19 cellular contexts compared by ENCODE assay signal in genomic region chr4:1863297-1864033, GRCh38. TPM values are rescaled to one million over a fixed set of nuclear protein-coding genes. Genes with fewer than 3 reads are reported as not detected.
DNase-seq lines count a peak whose midpoint lies in the region; ATAC-seq, FAIRE-seq and TF ChIP-seq lines count a peak whose summit lies in the region.
"Had no signal": no experiment of that assay in that cellular context is flagged by ENCODE, and none has a peak within 500 bp of the region (broad histone marks: within the 10 kb centered on the region; RNA-seq: fewer than 3 reads in every experiment).

No MANE protein-coding gene starts in this region.

- peak overlapping the region; percentile 39 for H2AFZ ChIP-seq in HepG2 (ENCODE audit: low read length)

- TF ChIP-seq RAD21 in HepG2 (CRISPR knock-in tag; IDR thresholded peaks at IDR 0.05), result no peak

- peak overlapping the region; percentile 73 for H3K4me3 Mint-ChIP-seq in activated naive CD8-positive, alpha-beta T cell
- peak overlapping the region; percentile 74 to 91 (median 82) for H3K4me3 Mint-ChIP-seq in naive thymus-derived CD8-positive, alpha-beta T cell

- peak overlapping the region; percentile 74 for H3K27ac Mint-ChIP-seq in activated naive CD8-positive, alpha-beta T cell
- H3K27ac Mint-ChIP-seq in naive thymus-derived CD8-positive, alpha-beta T cell, result peak overlapping the region; percentile 87 to 97 (median 92)

- peak overlapping the region; percentile 55 to 75 (median 64) for H3K4me3 ChIP-seq in HepG2 (replicated peaks in 1 of 3; ENCODE audit: insufficient read depth in 1 of 3, low read depth in 2 of 3, low read length in 3 of 3)
- H3K4me3 ChIP-seq in right lobe of liver, result no peak overlapping the region

- H3K79me2 ChIP-seq in HepG2 (ENCODE audit: insufficient read depth, low read length), result no peaks in the 10 kb centered on the region

- H3K9me3 Mint-ChIP-seq in activated naive CD8-positive, alpha-beta T cell (ENCODE audit: low read depth), result no peaks in the 10 kb centered on the region
- no peaks in the 10 kb centered on the region for H3K9me3 Mint-ChIP-seq in naive thymus-derived CD8-positive, alpha-beta T cell
- H3K9me3 Mint-ChIP-seq: brain had no signal

- peak overlapping the region; percentile 67 for H3K9ac ChIP-seq in HepG2 (ENCODE audit: insufficient read depth, low read depth, low read length)

- in situ Hi-C loops in HepG2 (cut with HindIII; ENCODE audit: extremely low pct_ligation_motif_present, low pct_unique_long_range_greater_than_20kb), result loop anchor here (5.0 kb wide), 1 partner anchor 39 kb away; no protein-coding TSS in a partner anchor

- peak; percentile 49 for DNase-seq in HepG2 (ENCODE audit: low spot score)
- no peak for DNase-seq in right lobe of liver
- DNase-seq in naive thymus-derived CD8-positive, alpha-beta T cell, result no peak
- DNase-seq in C1 segment of cervical spinal cord (lab: John Stamatoyannopoulos, UW), result no peak
- no peak for DNase-seq in central memory CD4-positive, alpha-beta T cell
- DNase-seq in frontal cortex (ENCODE audit: low spot score in 2 of 2), result no peak
- DNase-seq: activated CD8-positive, alpha-beta memory T cell treated with anti-CD3 and anti-CD28 coated beads for 24 hours; activated gamma-delta T cell treated with Interleukin-2 at 50 U/mL for 16 hours; COR-L47; foreskin fibroblast; HCEC 1CT; NCI-H1048; NCI-H2081; occipital lobe had no signal

- TF ChIP-seq EP300 in HepG2 (IDR thresholded peaks at IDR 0.05; ENCODE audit: low read depth in 2 of 2, low read length in 2 of 2), result no peak
- no peak for TF ChIP-seq EP300 in HepG2 (CRISPR knock-in tag; IDR thresholded peaks at IDR 0.05; ENCODE audit: borderline replicate concordance)

- no peaks in the 10 kb centered on the region for H3K27me3 Mint-ChIP-seq in activated naive CD8-positive, alpha-beta T cell
- H3K27me3 Mint-ChIP-seq in naive thymus-derived CD8-positive, alpha-beta T cell, result no peaks in the 10 kb centered on the region
- H3K27me3 Mint-ChIP-seq: brain had no signal

- peak overlapping the region; percentile 86 for H3K27ac ChIP-seq in HepG2 (ENCODE audit: extremely low read length, insufficient read depth, low read length)
- H3K27ac ChIP-seq in right lobe of liver, result no peak overlapping the region
- H3K27ac ChIP-seq: HL-60, VCaP had no signal

- TSS peak; percentile 55 for BruUV-seq in HepG2 (replicated peaks; lab: Mats Ljungman, UMichigan)

- POLR2A ChIA-PET in HepG2 (lab: Yijun Ruan, JAX), result interaction anchor here (0.6 to 2.7 kb wide), 14 partner anchors 8 to 151 kb away, joined by 3 to 8 read pairs (median 4); partner anchors contain the start of gene SLBP
- POLR2A ChIA-PET in naive thymus-derived CD8-positive, alpha-beta T cell (lab: Charles Lee), result interaction anchor here (0.7 to 1.3 kb wide), 2 partner anchors 14 to 533 kb away, joined by 3 read pairs; no protein-coding TSS in a partner anchor

- H3K4me1 Mint-ChIP-seq in activated naive CD8-positive, alpha-beta T cell (ENCODE audit: low read depth), result peaks cover 21% of the 10 kb centered on the region
- H3K4me1 Mint-ChIP-seq in naive thymus-derived CD8-positive, alpha-beta T cell, result peaks cover 17 to 32% (median 28%) of the 10 kb centered on the region in 4 donors

- H3K9me3 ChIP-seq in HepG2 (ENCODE audit: low read length), result no peaks in the 10 kb centered on the region
- no peaks in the 10 kb centered on the region for H3K9me3 ChIP-seq in right lobe of liver

- intact Hi-C loops in HepG2 (cut with micrococcal nuclease; ENCODE audit: unreplicated experiment), result no loop called here
- intact Hi-C loops in right lobe of liver (cut with DNase I), result no loop called here

- peak overlapping the region; percentile 93 for H3K4me2 ChIP-seq in HepG2 (ENCODE audit: low read depth, low read length)

- CTCF ChIA-PET in HepG2 (lab: Yijun Ruan, JAX; ENCODE audit: low intra/inter-chr PET ratio, low total read pairs), result no interaction called here

- H3K4me1 ChIP-seq in HepG2 (ENCODE audit: insufficient read depth, low read length) (peaks cover 84% of the 10 kb centered on the region), right lobe of liver (peaks cover 0 to 4% (median 0%) of the 10 kb centered on the region in 4 donors)

- WGBS in HepG2 (ENCODE audit: low lambda C conversion rate), result 0% methylated on average over 3 of the region's 11 CpGs
- WGBS in right lobe of liver (ENCODE audit: insufficient coverage, low coverage, low lambda C conversion rate, missing lambda C conversion rate), result 53% methylated on average over 5 of the region's 11 CpGs

- H3K36me3 Mint-ChIP-seq in activated naive CD8-positive, alpha-beta T cell, result no peaks in the 10 kb centered on the region
- H3K36me3 Mint-ChIP-seq in naive thymus-derived CD8-positive, alpha-beta T cell, result no peaks in the 10 kb centered on the region
- H3K36me3 Mint-ChIP-seq: brain had no signal

- H4K20me1 ChIP-seq in HepG2 (ENCODE audit: insufficient read depth, low read length), result no peaks in the 10 kb centered on the region

- ATAC-seq in HepG2 (peak; percentile 54), right lobe of liver (no peak), GM21786 (IDR thresholded peaks at IDR 0.05; ENCODE audit: unreplicated experiment) (no peak)
- ATAC-seq in naive thymus-derived CD8-positive, alpha-beta T cell, result peak; percentile 12 to 29

- no peaks in the 10 kb centered on the region for H3K27me3 ChIP-seq in HepG2 (ENCODE audit: control insufficient read depth in 1 of 2, insufficient read depth in 2 of 2, low read length in 2 of 2)
- H3K27me3 ChIP-seq in right lobe of liver, result no peaks in the 10 kb centered on the region

- peak; percentile 90 for FAIRE-seq in HepG2 (lab: Jason Lieb, UNC)
- FAIRE-seq in frontal cortex (lab: Jason Lieb, UNC), result no peak

- TF ChIP-seq CTCF in HepG2 (CRISPR knock-in tag; IDR thresholded peaks at IDR 0.05), result no peak
- no peak for TF ChIP-seq CTCF in right lobe of liver (IDR thresholded peaks at IDR 0.05)

- no peak; a peak in 1 of 4 replicates for TF ChIP-seq POLR2A in HepG2 (IDR thresholded peaks at IDR 0.05; ENCODE audit: insufficient read depth in 1 of 2, low read depth in 2 of 2, low read length in 2 of 2)
- no peak for TF ChIP-seq POLR2A in right lobe of liver (IDR thresholded peaks at IDR 0.05)

- H3K36me3 ChIP-seq in HepG2 (replicated peaks in 1 of 2; ENCODE audit: control insufficient read depth in 1 of 2, insufficient read depth in 2 of 2, low read length in 2 of 2) (no peaks in the 10 kb centered on the region), right lobe of liver (no peaks in the 10 kb centered on the region)

RNA-seq across cellular contexts. Expression of gene LETM1, which starts 7.5 kb away (rescaled TPM):
- total RNA-seq in HepG2 (2016; rRNA removed; fragmentation: Illumina TruSeq; extraction: Trizol) (29.4 and 41.6 TPM in 2 replicates), right lobe of liver (10 to 100 TPM; 18.1 to 31.0 (median 25.6) TPM), frontal cortex (115 TPM)
- 5.3 and 7.1 TPM in 2 replicates for total RNA-seq in HepG2 (2016; cell fraction: cytosol; rRNA removed; fragmentation: Illumina TruSeq; extraction: Trizol; ENCODE audit: low read depth)
- 25.4 and 43.2 TPM in 2 replicates for total RNA-seq in HepG2 (2016; cell fraction: insoluble cytoplasmic fraction; rRNA removed; fragmentation: Illumina TruSeq; extraction: Trizol)
- 10.6 and 10.8 TPM in 2 replicates for total RNA-seq in HepG2 (2016; cell fraction: membrane; rRNA removed; fragmentation: Illumina TruSeq; extraction: Trizol)
- 39.8 and 46.4 TPM in 2 replicates for total RNA-seq in HepG2 (2016; cell fraction: nucleus; rRNA removed; fragmentation: Illumina TruSeq; extraction: Trizol)
- polyA plus RNA-seq in HepG2 (2011; rRNA removed), result 9.7 and 14.7 TPM in 2 replicates
- polyA plus RNA-seq in HepG2 (2011; cell fraction: cytosol; rRNA removed), result 6.3 and 8.5 TPM in 2 replicates
- polyA plus RNA-seq in HepG2 (2011; cell fraction: nucleus; rRNA removed), result 56.2 and 61.1 TPM in 2 replicates
- 12.6 and 16.7 TPM in 2 replicates for polyA plus RNA-seq in HepG2 (2012)
- 1.6 and 2.1 TPM in 2 replicates for polyA plus RNA-seq in HepG2 (2016; cell fraction: cytosol; fragmentation: Illumina TruSeq; extraction: Trizol; ENCODE audit: low read depth)
- 14.8 and 19.6 TPM in 2 replicates for polyA plus RNA-seq in HepG2 (2016; cell fraction: insoluble cytoplasmic fraction; fragmentation: Illumina TruSeq; extraction: Trizol; ENCODE audit: low read depth)
- polyA plus RNA-seq in HepG2 (2016; cell fraction: membrane; fragmentation: Illumina TruSeq; extraction: Trizol; ENCODE audit: low read depth), result 3.7 and 4.3 TPM in 2 replicates
- polyA plus RNA-seq in HepG2 (2016; cell fraction: nucleus; fragmentation: Illumina TruSeq; extraction: Trizol; ENCODE audit: insufficient read depth, low read depth), result 74.4 and 84.9 TPM in 2 replicates
- polyA minus RNA-seq in HepG2 (2011; rRNA and poly(A)+ RNA removed; ENCODE audit: low replicate concordance), result 41.3 and 51.6 TPM in 2 replicates
- 26.3 and 30.1 TPM in 2 replicates for polyA minus RNA-seq in HepG2 (2011; cell fraction: cytosol; rRNA and poly(A)+ RNA removed)
- polyA minus RNA-seq in HepG2 (2011; cell fraction: nucleus; rRNA and poly(A)+ RNA removed), result 21.1 and 31.3 TPM in 2 replicates
- total RNA-seq in naive thymus-derived CD8-positive, alpha-beta T cell, result 10 to 100 TPM; 39.5 to 41.9 TPM
- 10 to 100 TPM; 10.8 to 12.9 (median 11.1) TPM for polyA plus RNA-seq in naive thymus-derived CD8-positive, alpha-beta T cell

RNA-seq across cellular contexts. Expression of gene NSD2, which starts 7.7 kb away (rescaled TPM):
- total RNA-seq in HepG2 (2016; rRNA removed; fragmentation: Illumina TruSeq; extraction: Trizol), result 62.0 and 65.9 TPM in 2 replicates
- total RNA-seq in HepG2 (2016; cell fraction: cytosol; rRNA removed; fragmentation: Illumina TruSeq; extraction: Trizol; ENCODE audit: low read depth), result 184 and 195 TPM in 2 replicates
- 53.2 and 63.6 TPM in 2 replicates for total RNA-seq in HepG2 (2016; cell fraction: insoluble cytoplasmic fraction; rRNA removed; fragmentation: Illumina TruSeq; extraction: Trizol)
- total RNA-seq in HepG2 (2016; cell fraction: membrane; rRNA removed; fragmentation: Illumina TruSeq; extraction: Trizol), result 147 and 176 TPM in 2 replicates
- 58.7 and 66.8 TPM in 2 replicates for total RNA-seq in HepG2 (2016; cell fraction: nucleus; rRNA removed; fragmentation: Illumina TruSeq; extraction: Trizol)
- polyA plus RNA-seq in HepG2 (2011; rRNA removed), result 19.4 and 22.0 TPM in 2 replicates
- 11.1 and 12.8 TPM in 2 replicates for polyA plus RNA-seq in HepG2 (2011; cell fraction: cytosol; rRNA removed)
- 56.9 and 75.7 TPM in 2 replicates for polyA plus RNA-seq in HepG2 (2011; cell fraction: nucleus; rRNA removed)
- polyA plus RNA-seq in HepG2 (2012), result 26.3 and 32.9 TPM in 2 replicates
- polyA plus RNA-seq in HepG2 (2016; cell fraction: cytosol; fragmentation: Illumina TruSeq; extraction: Trizol; ENCODE audit: low read depth), result 11.4 and 12.5 TPM in 2 replicates
- 37.5 and 47.3 TPM in 2 replicates for polyA plus RNA-seq in HepG2 (2016; cell fraction: insoluble cytoplasmic fraction; fragmentation: Illumina TruSeq; extraction: Trizol; ENCODE audit: low read depth)
- polyA plus RNA-seq in HepG2 (2016; cell fraction: membrane; fragmentation: Illumina TruSeq; extraction: Trizol; ENCODE audit: low read depth), result 30.1 and 30.2 TPM in 2 replicates
- 107 and 112 TPM in 2 replicates for polyA plus RNA-seq in HepG2 (2016; cell fraction: nucleus; fragmentation: Illumina TruSeq; extraction: Trizol; ENCODE audit: insufficient read depth, low read depth)
- polyA minus RNA-seq in HepG2 (2011; rRNA and poly(A)+ RNA removed; ENCODE audit: low replicate concordance), result 72.2 and 123 TPM in 2 replicates
- polyA minus RNA-seq in HepG2 (2011; cell fraction: cytosol; rRNA and poly(A)+ RNA removed), result 27.9 and 31.4 TPM in 2 replicates
- polyA minus RNA-seq in HepG2 (2011; cell fraction: nucleus; rRNA and poly(A)+ RNA removed), result 66.3 and 67.3 TPM in 2 replicates
- total RNA-seq in right lobe of liver, result 10 to 100 TPM; 11.4 to 19.4 (median 14.0) TPM
- 10 to 100 TPM; 33.3 to 37.4 TPM for total RNA-seq in naive thymus-derived CD8-positive, alpha-beta T cell
- polyA plus RNA-seq in naive thymus-derived CD8-positive, alpha-beta T cell, result 1 to 10 TPM; 3.8 to 5.4 (median 3.9) TPM
- 113 TPM for total RNA-seq in frontal cortex

Comparison
In these comparisons a context has a peak if more than half of its experiments do, and no peak if none do; other contexts are left out.
1. ATAC-seq: peak in HepG2 (single experiment) and naive thymus-derived CD8-positive, alpha-beta T cell (2 of 2); none in right lobe of liver (0 of 4) and GM21786 (single experiment).
2. H3K4me3 ChIP-seq: peak in HepG2 (3 of 3); none in right lobe of liver (0 of 3).